ENCODE assay signal across 17 cellular contexts in genomic region chr12:116159593-116159992, GRCh38.
A peak's percentile ranks its signal among the peaks of the same experiment; 100 is the strongest.
DNase-seq lines count a peak whose midpoint lies in the region; ATAC-seq, FAIRE-seq and TF ChIP-seq lines count a peak whose summit lies in the region.
"Had no signal": no experiment of that assay in that cellular context is flagged by ENCODE, and none has a peak within 500 bp of the region (broad histone marks: within the 10 kb centered on the region; RNA-seq: fewer than 3 reads in every experiment).

No MANE protein-coding gene starts in this region.

- POLR2A ChIA-PET in PC-9 (lab: Charles Lee; ENCODE audit: unreplicated experiment), result no interaction called here

- H3K27me3 ChIP-seq in BLaER1 (no peaks in the 10 kb centered on the region), PC-9 (ENCODE audit: insufficient read depth, low read depth) (no peaks in the 10 kb centered on the region), smooth muscle cell (ENCODE audit: low read depth) (no peaks in the 10 kb centered on the region)

- H3K9me2 ChIP-seq in PC-9 (ENCODE audit: insufficient read depth), result no peaks in the 10 kb centered on the region; the same call in 1 of the 2 replicates

- ATAC-seq in HG03571 (IDR thresholded peaks at IDR 0.05; ENCODE audit: unreplicated experiment), result no peak
- ATAC-seq: CD8-positive, alpha-beta T cell had no signal

- no peak overlapping the region for H3K27ac Mint-ChIP-seq in activated naive CD4-positive, alpha-beta T cell treated with anti-CD3 and anti-CD28 coated beads for 36 hours
- H3K27ac Mint-ChIP-seq: CD8-positive, alpha-beta T cell; H9 had no signal

- H3K79me2 ChIP-seq in PC-9 (ENCODE audit: low read depth) (peaks cover 98% of the 10 kb centered on the region), smooth muscle cell (ENCODE audit: low read depth) (peaks cover 97% of the 10 kb centered on the region)

- H3K27ac ChIP-seq in BLaER1, result no peak overlapping the region
- peak overlapping the region; percentile 78 for H3K27ac ChIP-seq in PC-9
- peak overlapping the region; percentile 94 for H3K27ac ChIP-seq in smooth muscle cell (ENCODE audit: low read depth)
- H3K27ac ChIP-seq: RWPE1 had no signal

- H3K9me3 Mint-ChIP-seq in activated naive CD4-positive, alpha-beta T cell treated with anti-CD3 and anti-CD28 coated beads for 36 hours, result no peaks in the 10 kb centered on the region
- H3K9me3 Mint-ChIP-seq: CD8-positive, alpha-beta T cell; H9 had no signal

- no peak overlapping the region for H3K4me3 Mint-ChIP-seq in activated naive CD4-positive, alpha-beta T cell treated with anti-CD3 and anti-CD28 coated beads for 36 hours
- H3K4me3 Mint-ChIP-seq: CD8-positive, alpha-beta T cell; H9 had no signal

- FAIRE-seq in colon (lab: Jason Lieb, UNC), result peak; percentile 24
- FAIRE-seq: GM12891, HTR-8/SVneo had no signal

- no peaks in the 10 kb centered on the region for H3K36me3 Mint-ChIP-seq in activated naive CD4-positive, alpha-beta T cell treated with anti-CD3 and anti-CD28 coated beads for 36 hours (ENCODE audit: low read depth)

- DNase-seq in PC-9 (no peak), smooth muscle cell (lab: John Stamatoyannopoulos, UW; ENCODE audit: unreplicated experiment) (no peak), NK-92 (lab: John Stamatoyannopoulos, UW; ENCODE audit: unreplicated experiment) (no peak)
- DNase-seq in activated naive CD4-positive, alpha-beta T cell treated with anti-CD3 and anti-CD28 coated beads for 36 hours, result no peak
- DNase-seq: CD8-positive, alpha-beta T cell; DND-41; H9; MV-4-11; NCI-H526; SIG-M5; T-helper 1 cell had no signal

- peaks cover 43% of the 10 kb centered on the region for H3K4me1 ChIP-seq in BLaER1
- H3K4me1 ChIP-seq in PC-9 (replicated peaks; ENCODE audit: insufficient read depth), result peaks cover 43% of the 10 kb centered on the region
- peaks cover 67% of the 10 kb centered on the region for H3K4me1 ChIP-seq in smooth muscle cell (ENCODE audit: low read depth)

- H4K20me1 ChIP-seq in BLaER1 (peaks cover 100% of the 10 kb centered on the region), PC-9 (ENCODE audit: insufficient read depth) (peaks cover 25% of the 10 kb centered on the region), smooth muscle cell (ENCODE audit: low read depth) (peaks cover 68% of the 10 kb centered on the region)

- no peak overlapping the region for H3K4me3 ChIP-seq in BLaER1
- H3K4me3 ChIP-seq in PC-9, result no peak overlapping the region
- no peak overlapping the region for H3K4me3 ChIP-seq in smooth muscle cell

- TF ChIP-seq CTCF in PC-9 (conservative IDR thresholded peaks at IDR 0.05) (no peak), smooth muscle cell (IDR thresholded peaks at IDR 0.05; ENCODE audit: borderline replicate concordance, insufficient read depth, poor library complexity, severe bottlenecking) (no peak)

- H3K4me1 Mint-ChIP-seq in activated naive CD4-positive, alpha-beta T cell treated with anti-CD3 and anti-CD28 coated beads for 36 hours (ENCODE audit: low read depth), result peaks cover 37% of the 10 kb centered on the region

- H3K4me2 ChIP-seq in BLaER1 (0 out of 2 replicates have a peak overlapping the region, but pooled peaks have one; percentile 2), PC-9 (no peak overlapping the region), smooth muscle cell (peak overlapping the region; percentile 79)

- CTCF ChIA-PET in PC-9 (lab: Charles Lee), result interaction anchor here (0.7 kb wide), 1 partner anchor 24 kb away, joined by 11 read pairs; no protein-coding TSS in a partner anchor
- CTCF ChIA-PET in activated naive CD4-positive, alpha-beta T cell treated with anti-CD3 and anti-CD28 coated beads for 36 hours (lab: Charles Lee), result no interaction called here

- H3K9ac ChIP-seq in BLaER1, result no peak overlapping the region
- H3K9ac ChIP-seq in smooth muscle cell (ENCODE audit: low read depth), result peak overlapping the region; percentile 42

- H3K9me3 ChIP-seq in BLaER1, result no peaks in the 10 kb centered on the region
- no peaks in the 10 kb centered on the region for H3K9me3 ChIP-seq in PC-9 (ENCODE audit: insufficient read depth, low read depth)
- H3K9me3 ChIP-seq in smooth muscle cell (replicated peaks; ENCODE audit: low read depth), result no peaks in the 10 kb centered on the region

- H3K36me3 ChIP-seq in BLaER1 (no peaks in the 10 kb centered on the region), PC-9 (ENCODE audit: low read depth) (no peaks in the 10 kb centered on the region), smooth muscle cell (ENCODE audit: low read depth) (no peaks in the 10 kb centered on the region)

- H2AFZ ChIP-seq in PC-9 (no peak overlapping the region), smooth muscle cell (ENCODE audit: low read depth) (no peak overlapping the region)

- intact Hi-C loops in PC-9 (cut with micrococcal nuclease; ENCODE audit: unreplicated experiment), result no loop called here
- intact Hi-C loops in activated naive CD4-positive, alpha-beta T cell treated with anti-CD3 and anti-CD28 coated beads for 36 hours (cut with micrococcal nuclease), result no loop called here

- no peaks in the 10 kb centered on the region for H3K27me3 Mint-ChIP-seq in activated naive CD4-positive, alpha-beta T cell treated with anti-CD3 and anti-CD28 coated beads for 36 hours (ENCODE audit: low read depth)

- BruUV-seq in PC-9 (replicated peaks; lab: Mats Ljungman, UMichigan), result no TSS peak

- peaks cover 23% of the 10 kb centered on the region for H3F3A ChIP-seq in PC-9 (ENCODE audit: insufficient read depth, low read depth)
- H3F3A ChIP-seq in smooth muscle cell (ENCODE audit: low read depth), result peaks cover 14% of the 10 kb centered on the region
